ENCODE assay signal across 22 cellular contexts in the genomic region with DNA sequence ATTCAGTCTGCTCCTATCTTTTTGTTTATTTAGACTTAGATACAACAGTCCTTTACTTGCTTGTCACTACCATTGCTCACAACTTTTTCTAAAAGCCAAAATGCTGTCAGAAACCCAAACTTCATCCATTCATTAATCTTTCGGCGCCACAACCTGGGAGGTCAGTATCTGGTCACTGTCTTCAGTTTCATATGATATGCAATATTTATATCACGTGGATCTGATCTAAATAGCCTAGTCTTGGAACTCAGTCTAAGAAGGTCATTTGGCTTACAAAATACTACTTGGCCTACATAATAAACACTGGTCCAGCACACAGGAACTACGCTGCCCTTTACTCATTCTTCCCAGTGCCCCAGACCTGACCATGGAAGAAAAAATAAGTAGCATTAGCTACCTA.
"Had no signal": no experiment of that assay in that cellular context is flagged by ENCODE, and none has a peak within 500 bp of the region (broad histone marks: within the 10 kb centered on the region; RNA-seq: fewer than 3 reads in every experiment).

No MANE protein-coding gene starts in this region.

- H3K27ac ChIP-seq: body of pancreas, dorsolateral prefrontal cortex, gastroesophageal sphincter, left ventricle myocardium inferior, prostate gland, skin epidermis, suprapubic skin had no signal

- H3K4me1 Mint-ChIP-seq: activated CD4-positive, alpha-beta T cell treated with anti-CD3 and anti-CD28 coated beads for 36 hours; activated naive CD8-positive, alpha-beta T cell treated with anti-CD3 and anti-CD28 coated beads for 36 hours; neural crest cell; stimulated activated naive CD8-positive, alpha-beta T cell treated with anti-CD3 and anti-CD28 coated beads, Interleukin-15, amount 100 ng/mL, for 72 hours had no signal

- FAIRE-seq: colon had no signal

- H3K36me3 Mint-ChIP-seq: activated CD4-positive, alpha-beta memory T cell treated with anti-CD3 and anti-CD28 coated beads for 36 hours; activated naive CD8-positive, alpha-beta T cell treated with anti-CD3 and anti-CD28 coated beads for 36 hours; WTC11 had no signal

- H3K36me3 ChIP-seq: gastroesophageal sphincter, heart left ventricle, left ventricle myocardium inferior, prostate gland, suprapubic skin had no signal

- H3K4me1 ChIP-seq: body of pancreas, prostate gland had no signal

- H3K9me3 ChIP-seq: body of pancreas, gastroesophageal sphincter, left ventricle myocardium inferior, prostate gland, suprapubic skin had no signal

- H3K9me3 Mint-ChIP-seq: activated naive CD8-positive, alpha-beta T cell treated with anti-CD3 and anti-CD28 coated beads for 36 hours; neural crest cell; stimulated activated naive CD8-positive, alpha-beta T cell treated with anti-CD3 and anti-CD28 coated beads, Interleukin-15, amount 100 ng/mL, for 72 hours; WTC11 had no signal

- ATAC-seq: activated CD4-positive, alpha-beta T cell treated with anti-CD3 and anti-CD28 coated beads for 36 hours; body of pancreas; gastroesophageal sphincter; heart left ventricle; right cardiac atrium; stimulated activated naive CD8-positive, alpha-beta T cell treated with anti-CD3 and anti-CD28 coated beads, Interleukin-15, amount 100 ng/mL, for 72 hours; WTC11 had no signal

- H3K27me3 Mint-ChIP-seq: activated CD4-positive, alpha-beta memory T cell treated with anti-CD3 and anti-CD28 coated beads for 36 hours; activated naive CD8-positive, alpha-beta T cell treated with anti-CD3 and anti-CD28 coated beads for 36 hours; stimulated activated naive CD8-positive, alpha-beta T cell treated with anti-CD3 and anti-CD28 coated beads, Interleukin-15, amount 100 ng/mL, for 72 hours had no signal

- H3K4me3 Mint-ChIP-seq: activated CD4-positive, alpha-beta memory T cell treated with anti-CD3 and anti-CD28 coated beads for 36 hours; activated CD4-positive, alpha-beta T cell treated with anti-CD3 and anti-CD28 coated beads for 36 hours; activated naive CD8-positive, alpha-beta T cell treated with anti-CD3 and anti-CD28 coated beads for 36 hours; neural crest cell; stimulated activated naive CD8-positive, alpha-beta T cell treated with anti-CD3 and anti-CD28 coated beads, Interleukin-15, amount 100 ng/mL, for 72 hours; WTC11 had no signal

- DNase-seq: activated CD4-positive, alpha-beta memory T cell treated with anti-CD3 and anti-CD28 coated beads for 36 hours; activated CD4-positive, alpha-beta T cell treated with anti-CD3 and anti-CD28 coated beads for 36 hours; activated naive CD8-positive, alpha-beta T cell treated with anti-CD3 and anti-CD28 coated beads for 36 hours; activated T-cell treated with anti-CD3 and anti-CD28 coated beads for 4 hours; amygdala; body of pancreas; dorsolateral prefrontal cortex; heart left ventricle; kidney glomerular epithelial cell; left ventricle myocardium inferior; right cardiac atrium; stimulated activated CD4-positive, alpha-beta T cell treated with anti-CD3 and anti-CD28 coated beads, Interleukin-15, amount 100 ng/mL, for 24 hours; stimulated activated CD4-positive, alpha-beta T cell treated with anti-CD3 and anti-CD28 coated beads, Interleukin-4, amount 100 ng/mL, for 1 hour; stimulated activated naive CD8-positive, alpha-beta T cell treated with anti-CD3 and anti-CD28 coated beads, Interleukin-15, amount 100 ng/mL, for 72 hours; trophoblast cell had no signal

- H3K27me3 ChIP-seq: body of pancreas, dorsolateral prefrontal cortex, gastroesophageal sphincter, heart left ventricle, suprapubic skin had no signal

- H3K27ac Mint-ChIP-seq: activated CD4-positive, alpha-beta memory T cell treated with anti-CD3 and anti-CD28 coated beads for 36 hours; activated CD4-positive, alpha-beta T cell treated with anti-CD3 and anti-CD28 coated beads for 36 hours; activated naive CD8-positive, alpha-beta T cell treated with anti-CD3 and anti-CD28 coated beads for 36 hours; stimulated activated naive CD8-positive, alpha-beta T cell treated with anti-CD3 and anti-CD28 coated beads, Interleukin-15, amount 100 ng/mL, for 72 hours; WTC11 had no signal

- H3K4me3 ChIP-seq: body of pancreas, dorsolateral prefrontal cortex, gastroesophageal sphincter, heart left ventricle, left ventricle myocardium inferior, prostate gland, skin epidermis, suprapubic skin had no signal
